9 cellular contexts compared by ENCODE assay signal in genomic region chr22:40651057-40651456, GRCh38. TPM values are rescaled to one million over a fixed set of nuclear protein-coding genes. Genes with fewer than 3 reads are reported as not detected.
DNase-seq lines count a peak whose midpoint lies in the region; ATAC-seq, FAIRE-seq and TF ChIP-seq lines count a peak whose summit lies in the region.
"Had no signal": no experiment of that assay in that cellular context is flagged by ENCODE, and none has a peak within 500 bp of the region (broad histone marks: within the 10 kb centered on the region; RNA-seq: fewer than 3 reads in every experiment).

No MANE protein-coding gene starts in this region.

- H3K9me3 Mint-ChIP-seq in Caco-2 (ENCODE audit: unreplicated experiment) = no peaks in the 10 kb centered on the region
- H3K9me3 Mint-ChIP-seq in activated T-helper 1 cell treated with anti-CD3 and anti-CD28 coated beads, Interleukin-12 subunit alpha, Interleukin-12 subunit beta, Interleukin-2, Interleukin-4 antibody, amounts not matched to agents 30 ng/mL and 10 ng/mL and 1 ng/mL, durations not matched to agents 14 hours and 24 hours and 36 hours = no peaks in the 10 kb centered on the region
- H3K9me3 Mint-ChIP-seq: stimulated activated naive CD8-positive, alpha-beta T cell treated with anti-CD3 and anti-CD28 coated beads, Interleukin-15, amount 100 ng/mL, for 72 hours had no signal

- H4K20me1 ChIP-seq in fibroblast of lung (ENCODE audit: control insufficient read depth, extremely low read depth, insufficient read depth, low read length) = no peaks in the 10 kb centered on the region

- H3K27ac ChIP-seq in fibroblast of lung (ENCODE audit: insufficient read depth, low read length) = peak overlapping the region; percentile 100

- no peaks in the 10 kb centered on the region for H3K27me3 ChIP-seq in Caco-2 (replicated peaks; ENCODE audit: control insufficient read depth, insufficient read depth, low read length)
- H3K27me3 ChIP-seq in fibroblast of lung (ENCODE audit: control insufficient read depth, insufficient read depth, low read length) = no peaks in the 10 kb centered on the region

- TF ChIP-seq CTCF in Caco-2 (IDR thresholded peaks at IDR 0.05; ENCODE audit: insufficient read depth in 1 of 2, low read depth in 1 of 2, low read length in 1 of 2, severe bottlenecking in 1 of 2, unreplicated experiment in 1 of 2) (no peak), fibroblast of lung (conservative IDR thresholded peaks at IDR 0.05 in 1 of 2, IDR thresholded peaks at IDR 0.05 in 1 of 2; ENCODE audit: low read depth in 1 of 2, low read length in 2 of 2) (no peak)

- TSS peak; percentile 95 for BruUV-seq in Caco-2 (replicated peaks; lab: Mats Ljungman, UMichigan)

- no peaks in the 10 kb centered on the region for H3K27me3 Mint-ChIP-seq in Caco-2 (ENCODE audit: insufficient read depth, unreplicated experiment)
- no peaks in the 10 kb centered on the region for H3K27me3 Mint-ChIP-seq in activated T-helper 1 cell treated with anti-CD3 and anti-CD28 coated beads, Interleukin-12 subunit alpha, Interleukin-12 subunit beta, Interleukin-2, Interleukin-4 antibody, amounts not matched to agents 30 ng/mL and 10 ng/mL and 1 ng/mL, durations not matched to agents 14 hours and 24 hours and 36 hours (ENCODE audit: insufficient read depth)
- H3K27me3 Mint-ChIP-seq: stimulated activated naive CD8-positive, alpha-beta T cell treated with anti-CD3 and anti-CD28 coated beads, Interleukin-15, amount 100 ng/mL, for 72 hours had no signal

- CTCF ChIA-PET in Caco-2 (lab: Charles Lee) = interaction anchor here (0.6 to 3.3 kb wide), 3 partner anchors 32 to 256 kb away, joined by 4 to 11 read pairs (median 4); no protein-coding TSS in a partner anchor

- DNase-seq in Caco-2 (no peak), OCI-M1 (lab: John Stamatoyannopoulos, UW) (peak; percentile 46), fibroblast of lung (ENCODE audit: low read depth in 2 of 2) (no peak), skeletal muscle cell (ENCODE audit: low read depth) (no peak), GM12891 (ENCODE audit: insufficient read length, low spot score) (no peak)
- DNase-seq in activated T-helper 1 cell treated with anti-CD3 and anti-CD28 coated beads, Interleukin-12 subunit alpha, Interleukin-12 subunit beta, Interleukin-2, Interleukin-4 antibody, amounts not matched to agents 30 ng/mL and 10 ng/mL and 1 ng/mL, durations not matched to agents 14 hours and 24 hours and 36 hours (ENCODE audit: low spot score) = no peak
- DNase-seq: stimulated activated naive CD8-positive, alpha-beta T cell treated with anti-CD3 and anti-CD28 coated beads, Interleukin-15, amount 100 ng/mL, for 72 hours had no signal

- no peak overlapping the region for H2AFZ ChIP-seq in fibroblast of lung (ENCODE audit: low read length)

- peak overlapping the region; percentile 86 for H3K4me3 Mint-ChIP-seq in Caco-2 (ENCODE audit: unreplicated experiment)
- H3K4me3 Mint-ChIP-seq in activated T-helper 1 cell treated with anti-CD3 and anti-CD28 coated beads, Interleukin-12 subunit alpha, Interleukin-12 subunit beta, Interleukin-2, Interleukin-4 antibody, amounts not matched to agents 30 ng/mL and 10 ng/mL and 1 ng/mL, durations not matched to agents 14 hours and 24 hours and 36 hours = no peak overlapping the region

- H3K4me1 ChIP-seq in Caco-2 (peaks cover 17% of the 10 kb centered on the region), fibroblast of lung (ENCODE audit: control insufficient read depth, extremely low read depth, insufficient read depth, low read length) (peaks cover 14% of the 10 kb centered on the region)

- H3K4me3 ChIP-seq in Caco-2 (ENCODE audit: low read depth, low read length) (peak overlapping the region; percentile 15; the same call in 1 of the 2 replicates), fibroblast of lung (replicated peaks in 1 of 4; ENCODE audit: control extremely low read depth in 1 of 4, insufficient read depth in 1 of 4, low read depth in 3 of 4, low read length in 4 of 4) (peak overlapping the region in 3 of 4 experiments; percentile 66 to 78 (median 77)), skeletal muscle cell (ENCODE audit: low read depth, low read length) (peak overlapping the region; percentile 55)

- no peak overlapping the region for H3K9ac ChIP-seq in fibroblast of lung (ENCODE audit: insufficient read depth, low read length)

- no peaks in the 10 kb centered on the region for H3K79me2 ChIP-seq in fibroblast of lung (ENCODE audit: control insufficient read depth, insufficient read depth, low read length)

- no peak for ATAC-seq in HG03432 (IDR thresholded peaks at IDR 0.05; ENCODE audit: unreplicated experiment)
- no peak for ATAC-seq in HG02642 (IDR thresholded peaks at IDR 0.05; ENCODE audit: poor library complexity, unreplicated experiment)

- no peak for FAIRE-seq in GM12891 (lab: Jason Lieb, UNC)

- H3K9me3 ChIP-seq in Caco-2 = no peaks in the 10 kb centered on the region; the same call in 1 of the 2 replicates
- H3K9me3 ChIP-seq in fibroblast of lung (ENCODE audit: control insufficient read depth, insufficient read depth, low read depth, low read length) = no peaks in the 10 kb centered on the region

- H3K4me1 Mint-ChIP-seq in Caco-2 (ENCODE audit: low read depth, unreplicated experiment) = peaks cover 9% of the 10 kb centered on the region
- peaks cover 37% of the 10 kb centered on the region for H3K4me1 Mint-ChIP-seq in activated T-helper 1 cell treated with anti-CD3 and anti-CD28 coated beads, Interleukin-12 subunit alpha, Interleukin-12 subunit beta, Interleukin-2, Interleukin-4 antibody, amounts not matched to agents 30 ng/mL and 10 ng/mL and 1 ng/mL, durations not matched to agents 14 hours and 24 hours and 36 hours (ENCODE audit: low read depth)

- H3K36me3 ChIP-seq in Caco-2 (ENCODE audit: control insufficient read depth, insufficient read depth, low read length) = no peaks in the 10 kb centered on the region
- H3K36me3 ChIP-seq in fibroblast of lung (ENCODE audit: control insufficient read depth, insufficient read depth, low read length) = no peaks in the 10 kb centered on the region

- TF ChIP-seq POLR2A in GM12891 (IDR thresholded peaks at IDR 0.05; ENCODE audit: low read depth, low read length) = no peak

- peaks cover 7% of the 10 kb centered on the region for H3K36me3 Mint-ChIP-seq in Caco-2 (ENCODE audit: insufficient read depth, unreplicated experiment)
- H3K36me3 Mint-ChIP-seq in activated T-helper 1 cell treated with anti-CD3 and anti-CD28 coated beads, Interleukin-12 subunit alpha, Interleukin-12 subunit beta, Interleukin-2, Interleukin-4 antibody, amounts not matched to agents 30 ng/mL and 10 ng/mL and 1 ng/mL, durations not matched to agents 14 hours and 24 hours and 36 hours (ENCODE audit: low read depth) = no peaks in the 10 kb centered on the region

- H3K27ac Mint-ChIP-seq in Caco-2 (ENCODE audit: unreplicated experiment) = peak overlapping the region; percentile 98
- H3K27ac Mint-ChIP-seq in activated T-helper 1 cell treated with anti-CD3 and anti-CD28 coated beads, Interleukin-12 subunit alpha, Interleukin-12 subunit beta, Interleukin-2, Interleukin-4 antibody, amounts not matched to agents 30 ng/mL and 10 ng/mL and 1 ng/mL, durations not matched to agents 14 hours and 24 hours and 36 hours = no peak overlapping the region

- intact Hi-C loops in Caco-2 (cut with micrococcal nuclease; ENCODE audit: unreplicated experiment) = no loop called here
- intact Hi-C loops in activated T-helper 1 cell treated with anti-CD3 and anti-CD28 coated beads, Interleukin-12 subunit alpha, Interleukin-12 subunit beta, Interleukin-2, Interleukin-4 antibody, amounts not matched to agents 30 ng/mL and 10 ng/mL and 1 ng/mL, durations not matched to agents 14 hours and 24 hours and 36 hours (cut with micrococcal nuclease) = no loop called here

- POLR2A ChIA-PET in Caco-2 (lab: Charles Lee) = interaction anchor here (0.6 to 2.5 kb wide), 7 partner anchors 14 to 240 kb away, joined by 3 to 14 read pairs (median 4); partner anchors contain the start of genes MRTFA, SLC25A17, ST13 and XPNPEP3

- H3K4me2 ChIP-seq in fibroblast of lung (ENCODE audit: extremely low read depth, insufficient read depth, low read length) = peak overlapping the region; percentile 80

TF ChIP-seq in GM12891, 5 proteins besides CTCF, POLR2A, EP300 and RAD21:
- TF ChIP-seq TAF1 (IDR thresholded peaks at IDR 0.05; ENCODE audit: low read depth, low read length) (no peak), POLR2AphosphoS5 (IDR thresholded peaks at IDR 0.05; ENCODE audit: low read depth, low read length) (no peak)
TF ChIP-seq in GM12891: peak in this region for 0.

RNA-seq across cellular contexts. Expression of gene MRTFA, which starts 14.5 kb away (rescaled TPM):
- 38.7 and 44.8 TPM in 2 replicates for total RNA-seq in Caco-2 (2022)
- 13.4 and 23.0 TPM in 2 replicates for total RNA-seq in fibroblast of lung
- 7.5 and 7.6 TPM in 2 replicates for polyA plus RNA-seq in fibroblast of lung
- polyA plus RNA-seq in fibroblast of lung (2012) = 26.9 and 30.2 TPM in 2 replicates
- polyA minus RNA-seq in fibroblast of lung (ENCODE audit: low replicate concordance) = 120 and 132 TPM in 2 replicates
- polyA plus RNA-seq in GM12891 (2012; ENCODE audit: low read depth, missing spikeins) = 28.1 TPM
- total RNA-seq in activated T-helper 1 cell treated with anti-CD3 and anti-CD28 coated beads, Interleukin-12 subunit alpha, Interleukin-12 subunit beta, Interleukin-2, Interleukin-4 antibody, amounts not matched to agents 30 ng/mL and 10 ng/mL and 1 ng/mL, durations not matched to agents 14 hours and 24 hours and 36 hours = 47.4 and 47.8 TPM in 2 replicates

RNA-seq across cellular contexts. Expression of gene MCHR1, which starts 28.2 kb away (rescaled TPM):
- total RNA-seq in Caco-2 (2022) (not detected in 2 replicates), fibroblast of lung (0.51 and 0.99 TPM in 2 replicates)
- polyA plus RNA-seq in fibroblast of lung = 0.20 and 0.94 TPM in 2 replicates
- polyA plus RNA-seq in fibroblast of lung (2012) = 0.10 and 0.53 TPM in 2 replicates
- polyA minus RNA-seq in fibroblast of lung (ENCODE audit: low replicate concordance) = not detected in 2 replicates
- polyA plus RNA-seq in GM12891 (2012; ENCODE audit: low read depth, missing spikeins) = not detected
- total RNA-seq in activated T-helper 1 cell treated with anti-CD3 and anti-CD28 coated beads, Interleukin-12 subunit alpha, Interleukin-12 subunit beta, Interleukin-2, Interleukin-4 antibody, amounts not matched to agents 30 ng/mL and 10 ng/mL and 1 ng/mL, durations not matched to agents 14 hours and 24 hours and 36 hours = not detected in 2 replicates

Comparison
In these comparisons a context has a peak if more than half of its experiments do, and no peak if none do; other contexts are left out.
1. H3K4me3 ChIP-seq: peak in every context shown above with its lines; median percentile 77 in fibroblast of lung; 55 in skeletal muscle cell; 15 in Caco-2.